Comparison of ENCODE assay signal across 23 cellular contexts in the genomic region with DNA sequence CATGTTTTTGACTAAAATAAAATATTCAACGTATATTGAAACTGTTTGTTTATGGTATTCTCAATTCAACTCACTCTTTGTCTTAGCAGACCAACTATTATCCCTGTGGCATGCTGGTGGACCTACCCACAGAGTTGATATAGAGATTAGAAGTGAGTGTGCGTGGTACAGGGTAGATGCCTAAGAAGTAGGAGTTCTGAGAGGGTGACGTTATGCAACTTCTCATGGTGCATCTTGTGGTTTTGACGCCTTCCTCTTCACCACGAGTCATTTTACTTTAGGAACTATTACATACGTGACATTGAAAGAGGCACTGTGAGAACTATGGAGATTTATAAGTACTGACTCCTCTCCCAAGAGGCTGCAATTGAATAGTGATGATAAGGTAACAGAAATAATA. TPM values are rescaled to one million over a fixed set of nuclear protein-coding genes. Genes with fewer than 3 reads are reported as not detected.
DNase-seq lines count a peak whose midpoint lies in the region; ATAC-seq, FAIRE-seq and TF ChIP-seq lines count a peak whose summit lies in the region.
"Had no signal": no experiment of that assay in that cellular context is flagged by ENCODE, and none has a peak within 500 bp of the region (broad histone marks: within the 10 kb centered on the region; RNA-seq: fewer than 3 reads in every experiment).

No MANE protein-coding gene starts in this region.

- H3K4me3 Mint-ChIP-seq in T-helper 17 cell: no peak overlapping the region
- H3K4me3 Mint-ChIP-seq: memory B cell, nephron had no signal

- peak; percentile 82 for DNase-seq in CD1c-positive myeloid dendritic cell (ENCODE audit: extremely low spot score)
- DNase-seq in GM18507 (ENCODE audit: extremely low spot score, insufficient read length, low read depth): no peak
- peak; percentile 68 for DNase-seq in NOMO-1 treated with dmso at 0.1 percent for 144 hours (lab: John Stamatoyannopoulos, UW; ENCODE audit: unreplicated experiment)
- peak; percentile 20 for DNase-seq in epithelial cell of esophagus (ENCODE audit: low read depth)
- no peak for DNase-seq in T-helper 17 cell
- no peak for DNase-seq in ecto neural progenitor cell (ENCODE audit: low spot score)
- DNase-seq: activated T-cell treated with anti-CD3 and anti-CD28 coated beads for 4 hours; adrenal gland; BE2C; caudate nucleus; effector CD4-positive, alpha-beta T cell; hippocampal formation; Karpas-422; NCI-H1436 treated with DMSO at 0.1 percent for 48 hours; Right ventricle myocardium superior; small intestine; T-helper 9 cell had no signal

- peaks cover 55% of the 10 kb centered on the region for H3K27me3 Mint-ChIP-seq in T-helper 17 cell
- H3K27me3 Mint-ChIP-seq: memory B cell, progenitor cell of endocrine pancreas had no signal

- TF ChIP-seq CTCF in epithelial cell of esophagus (IDR thresholded peaks at IDR 0.05; ENCODE audit: insufficient read depth, low read depth, low read length, missing control alignments): no peak

- no peaks in the 10 kb centered on the region for H3K4me1 Mint-ChIP-seq in T-helper 17 cell
- H3K4me1 Mint-ChIP-seq: nephron had no signal

- no peak overlapping the region for H3K4me3 ChIP-seq in epithelial cell of esophagus (ENCODE audit: low read length)
- H3K4me3 ChIP-seq: adrenal gland, tibial nerve had no signal

- H3K9me3 ChIP-seq in T-helper 17 cell (ENCODE audit: control insufficient read depth, low read length, poor library complexity, severe bottlenecking): no peaks in the 10 kb centered on the region
- H3K9me3 ChIP-seq: BE2C had no signal

- ATAC-seq in T-helper 17 cell: no peak
- ATAC-seq in HG03521 (IDR thresholded peaks at IDR 0.05; ENCODE audit: unreplicated experiment): no peak

- FAIRE-seq in GM18507 (lab: Jason Lieb, UNC): peak; percentile 21
- FAIRE-seq: H1, small intestine had no signal

- H3K27ac Mint-ChIP-seq in T-helper 17 cell: no peak overlapping the region
- H3K27ac Mint-ChIP-seq: memory B cell, nephron, progenitor cell of endocrine pancreas had no signal

- H3K36me3 Mint-ChIP-seq in T-helper 17 cell (ENCODE audit: low read depth): peaks cover 4% of the 10 kb centered on the region
- H3K36me3 Mint-ChIP-seq: memory B cell had no signal

RNA-seq across cellular contexts. Expression of gene NAPG, which starts 26.6 kb away (rescaled TPM):
- total RNA-seq in T-helper 17 cell: 10 to 100 TPM; 31.2 to 37.9 TPM

RNA-seq across cellular contexts. Expression of gene APCDD1, which starts 44.8 kb away (rescaled TPM):
- not detected for total RNA-seq in T-helper 17 cell

Comparison
In these comparisons a context has a peak if more than half of its experiments do, and no peak if none do; other contexts are left out.
1. DNase-seq: peak in CD1c-positive myeloid dendritic cell (single experiment), NOMO-1 treated with dmso at 0.1 percent for 144 hours (single experiment) and epithelial cell of esophagus (single experiment); none in GM18507 (single experiment), T-helper 17 cell (0 of 3) and ecto neural progenitor cell (single experiment).